In the genomic region with DNA sequence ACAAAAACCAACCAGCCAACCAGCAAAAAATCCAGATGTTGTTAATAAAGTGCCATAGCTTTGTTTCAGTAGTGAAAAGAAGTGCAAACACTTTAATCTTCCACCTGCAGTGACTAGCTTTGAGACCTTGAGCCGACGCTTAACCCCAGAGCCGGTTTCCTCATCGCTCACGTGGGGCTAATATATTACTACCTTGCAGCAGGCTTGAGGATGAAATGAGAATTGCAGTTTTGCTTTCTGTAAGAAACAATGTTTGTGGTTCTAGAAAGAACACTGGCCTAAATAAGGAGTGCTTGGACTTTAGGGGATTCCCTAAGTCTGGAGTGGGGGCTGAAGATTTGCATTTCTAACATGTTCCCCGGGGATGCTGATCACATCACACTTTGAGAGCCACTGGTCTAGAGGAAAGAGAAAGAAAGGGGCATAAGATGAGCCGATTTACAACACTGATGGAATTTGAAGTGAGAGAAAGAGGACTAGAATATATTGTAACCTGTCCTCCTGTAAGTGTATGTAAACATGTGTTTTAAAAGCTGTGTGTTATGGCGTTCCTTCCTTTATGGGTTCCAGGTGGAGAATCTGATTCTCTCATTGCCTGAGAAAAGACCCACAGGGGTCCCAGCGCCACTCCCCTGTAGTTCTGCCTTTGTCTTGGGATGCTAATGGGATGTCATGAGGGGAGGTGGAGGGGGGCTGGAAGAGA, we compare ENCODE assay signal across 8 cellular contexts. TPM values are rescaled to one million over a fixed set of nuclear protein-coding genes. Genes with fewer than 3 reads are reported as not detected.
DNase-seq lines count a peak whose midpoint lies in the region; ATAC-seq and TF ChIP-seq lines count a peak whose summit lies in the region.

No MANE protein-coding gene starts in this region.

- H3K27ac ChIP-seq in parathyroid adenoma, result no peak overlapping the region

- H3K36me3 ChIP-seq in parathyroid adenoma (ENCODE audit: control insufficient read depth, insufficient read depth, low read length), result no peaks in the 10 kb centered on the region

- H3K9me3 ChIP-seq in parathyroid adenoma (ENCODE audit: control insufficient read depth, low read length), result no peaks in the 10 kb centered on the region

- no peaks in the 10 kb centered on the region for H3K79me2 ChIP-seq in parathyroid adenoma

- peaks cover 9% of the 10 kb centered on the region for H3K27me3 Mint-ChIP-seq in glutamatergic neuron (ENCODE audit: unreplicated experiment)

- TF ChIP-seq CTCF in glutamatergic neuron (IDR thresholded peaks at IDR 0.05; ENCODE audit: partially characterized antibody, unreplicated experiment) (no peak), parathyroid adenoma (IDR thresholded peaks at IDR 0.05) (no peak)

- H3K9ac ChIP-seq in parathyroid adenoma, result no peak overlapping the region

- peaks cover 4% of the 10 kb centered on the region for H3K9me3 Mint-ChIP-seq in glutamatergic neuron (ENCODE audit: unreplicated experiment)

- H3K27me3 ChIP-seq in parathyroid adenoma (ENCODE audit: control insufficient read depth, insufficient read depth, low read length), result no peaks in the 10 kb centered on the region

- peak; percentile 91 for ATAC-seq in HG02763 (IDR thresholded peaks at IDR 0.05; ENCODE audit: unreplicated experiment)

- peak overlapping the region; percentile 61 for H3K4me3 ChIP-seq in parathyroid adenoma (ENCODE audit: low read depth, low read length)

- peak overlapping the region; percentile 46 for H3K27ac Mint-ChIP-seq in glutamatergic neuron (ENCODE audit: unreplicated experiment)

- no peaks in the 10 kb centered on the region for H3K4me1 ChIP-seq in parathyroid adenoma

- DNase-seq in stimulated activated CD4-positive, alpha-beta T cell treated with anti-CD3 and anti-CD28 coated beads, Interleukin-12 subunit alpha, Interleukin-12 subunit beta, amount 100 ng/mL, for 4 hours, result peak; percentile 9
- no peak for DNase-seq in stimulated activated CD4-positive, alpha-beta T cell treated with anti-CD3 and anti-CD28 coated beads, Interleukin-2, amount 100 ng/mL, for 48 hours
- DNase-seq in NCI-H2171 treated with DMSO at 0.1 percent for 48 hours (lab: John Stamatoyannopoulos, UW), result peak; percentile 28
- DNase-seq in activated T-cell treated with anti-CD3 and anti-CD28 coated beads, Interleukin-2, amount 50 U/mL, for 48 hours, result peak; percentile 40 to 46
- no peak for DNase-seq in glutamatergic neuron
- DNase-seq in activated CD8-positive, alpha-beta memory T cell treated with anti-CD3 and anti-CD28 coated beads, Interleukin-2, amount 50 U/mL, for 48 hours, result no peak

- peak overlapping the region; percentile 87 for H3K4me3 Mint-ChIP-seq in glutamatergic neuron (ENCODE audit: unreplicated experiment)

- peak overlapping the region; percentile 87 for H3K4me2 ChIP-seq in parathyroid adenoma (ENCODE audit: low read length)

- no peaks in the 10 kb centered on the region for H3K36me3 Mint-ChIP-seq in glutamatergic neuron (ENCODE audit: unreplicated experiment)

- peak overlapping the region; percentile 78 for H2AFZ ChIP-seq in parathyroid adenoma

- peaks cover 5% of the 10 kb centered on the region for H3K4me1 Mint-ChIP-seq in glutamatergic neuron (ENCODE audit: low read depth, unreplicated experiment)

RNA-seq across cellular contexts. Expression of a gene that starts 1.4 kb away (rescaled TPM):
- total RNA-seq in glutamatergic neuron (ENCODE audit: unreplicated experiment), result 2.9 TPM

Comparison
In these comparisons a context has a peak if more than half of its experiments do, and no peak if none do; other contexts are left out.
1. DNase-seq: peak in stimulated activated CD4-positive, alpha-beta T cell treated with anti-CD3 and anti-CD28 coated beads, Interleukin-12 subunit alpha, Interleukin-12 subunit beta, amount 100 ng/mL, for 4 hours (single experiment), NCI-H2171 treated with DMSO at 0.1 percent for 48 hours (single experiment) and activated T-cell treated with anti-CD3 and anti-CD28 coated beads, Interleukin-2, amount 50 U/mL, for 48 hours (2 of 2); none in stimulated activated CD4-positive, alpha-beta T cell treated with anti-CD3 and anti-CD28 coated beads, Interleukin-2, amount 100 ng/mL, for 48 hours (0 of 2), glutamatergic neuron (single experiment) and activated CD8-positive, alpha-beta memory T cell treated with anti-CD3 and anti-CD28 coated beads, Interleukin-2, amount 50 U/mL, for 48 hours (single experiment).